22 cellular contexts compared by ENCODE assay signal in genomic region chr10:3549118-3549517, GRCh38.
"Had no signal": no experiment of that assay in that cellular context is flagged by ENCODE, and none has a peak within 500 bp of the region (broad histone marks: within the 10 kb centered on the region; RNA-seq: fewer than 3 reads in every experiment).

No MANE protein-coding gene starts in this region.

- DNase-seq: effector CD4-positive, alpha-beta T cell; foreskin melanocyte; head of caudate nucleus; kidney; left cardiac atrium; left ventricle myocardium inferior; lower lobe of right lung; midbrain; occipital lobe; psoas muscle; retina; right lobe of liver; stimulated activated CD4-positive, alpha-beta T cell treated with anti-CD3 and anti-CD28 coated beads, Interleukin-1b, Interleukin-23, amount 100 ng/mL, for 48 hours; stimulated activated CD4-positive, alpha-beta T cell treated with anti-CD3 and anti-CD28 coated beads, Interleukin-4, amount 100 ng/mL, for 24 hours; stimulated activated naive B cell treated with anti-CD40 and anti-IgM and Interleukin-4, amounts not matched to agents 10 μg/mL and 1 μg/mL and 100 μg/mL, for 72 hours; stimulated activated naive CD8-positive, alpha-beta T cell treated with anti-CD3 and anti-CD28 coated beads, Interleukin-15, amount 100 ng/mL, for 72 hours; testis; transverse colon had no signal

- H3K36me3 ChIP-seq: left ventricle myocardium inferior, lower lobe of right lung, neural progenitor cell, right lobe of liver, transverse colon had no signal

- H3K4me3 Mint-ChIP-seq: natural killer cell treated with Interleukin-12 subunit alpha and Interleukin-12 subunit beta and Interleukin-15 and Interleukin-18, amount 100 ng/mL, for 72 hours; neural progenitor cell; stimulated activated naive B cell treated with anti-CD40 and anti-IgM and Interleukin-4, amounts not matched to agents 10 μg/mL and 1 μg/mL and 100 μg/mL, for 72 hours; stimulated activated naive CD8-positive, alpha-beta T cell treated with anti-CD3 and anti-CD28 coated beads, Interleukin-15, amount 100 ng/mL, for 72 hours had no signal

- H3K27ac ChIP-seq: hepatocyte, lower lobe of right lung, neural progenitor cell, psoas muscle, right lobe of liver, testis, transverse colon had no signal

- H3K9ac ChIP-seq: neural progenitor cell had no signal

- H3K36me3 Mint-ChIP-seq: neural progenitor cell; stimulated activated naive B cell treated with anti-CD40 and anti-IgM and Interleukin-4, amounts not matched to agents 10 μg/mL and 1 μg/mL and 100 μg/mL, for 72 hours had no signal

- H3K9me3 ChIP-seq: lower lobe of right lung, psoas muscle, right lobe of liver, testis, transverse colon had no signal

- H3K4me2 ChIP-seq: hepatocyte, neural progenitor cell had no signal

- H3K4me1 Mint-ChIP-seq: neural progenitor cell had no signal

- H3K27me3 ChIP-seq: hepatocyte, neural progenitor cell, right lobe of liver, testis, transverse colon had no signal

- H3K27ac Mint-ChIP-seq: natural killer cell treated with Interleukin-12 subunit alpha and Interleukin-12 subunit beta and Interleukin-15 and Interleukin-18, amount 100 ng/mL, for 72 hours; neural progenitor cell; stimulated activated naive B cell treated with anti-CD40 and anti-IgM and Interleukin-4, amounts not matched to agents 10 μg/mL and 1 μg/mL and 100 μg/mL, for 72 hours; stimulated activated naive CD8-positive, alpha-beta T cell treated with anti-CD3 and anti-CD28 coated beads, Interleukin-15, amount 100 ng/mL, for 72 hours had no signal

- H3K4me3 ChIP-seq: coronary artery, hepatocyte, left ventricle myocardium inferior, lower lobe of right lung, neural progenitor cell, psoas muscle, right lobe of liver, testis, transverse colon had no signal

- H3K4me1 ChIP-seq: left ventricle myocardium inferior, lower lobe of right lung, neural progenitor cell, psoas muscle, right lobe of liver, testis, transverse colon had no signal
